ENCODE assay signal across 23 cellular contexts in the genomic region with DNA sequence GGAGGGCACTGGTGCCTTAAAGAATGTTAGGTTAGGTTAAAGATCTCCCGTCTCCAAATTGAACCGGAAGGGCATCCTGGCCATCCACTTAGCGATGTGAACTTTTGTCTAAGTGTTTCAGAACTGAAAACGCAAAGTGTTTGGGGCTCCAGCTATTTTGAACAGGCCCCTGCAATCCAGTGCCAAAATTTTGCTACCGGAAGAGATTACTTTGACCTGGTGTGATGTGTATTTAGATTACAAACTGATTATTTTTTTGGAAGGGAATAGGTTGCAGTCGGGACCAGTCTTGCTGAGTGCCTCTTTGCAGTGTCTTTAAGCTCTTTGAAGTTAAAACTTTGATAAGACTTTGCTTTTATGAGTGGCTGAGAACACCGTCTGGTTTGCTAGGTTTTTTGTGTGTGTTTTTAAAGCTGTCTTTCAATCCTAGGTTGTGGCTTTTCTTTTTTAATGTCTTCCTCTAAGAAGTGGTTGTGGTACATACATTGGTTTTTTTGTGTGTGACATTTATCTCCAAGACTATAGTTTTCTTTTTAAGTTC.
A peak's percentile ranks its signal among the peaks of the same experiment; 100 is the strongest.
DNase-seq lines count a peak whose midpoint lies in the region; ATAC-seq, FAIRE-seq and TF ChIP-seq lines count a peak whose summit lies in the region.
"Had no signal": no experiment of that assay in that cellular context is flagged by ENCODE, and none has a peak within 500 bp of the region (broad histone marks: within the 10 kb centered on the region; RNA-seq: fewer than 3 reads in every experiment).

No MANE protein-coding gene starts in this region.

- no peak for TF ChIP-seq CTCF in HepG2 (CRISPR knock-in tag; IDR thresholded peaks at IDR 0.05)

- no peaks in the 10 kb centered on the region for H3K9me3 ChIP-seq in CD4-positive, alpha-beta memory T cell (ENCODE audit: control insufficient read depth in 1 of 2, low read length in 2 of 2)
- H3K9me3 ChIP-seq in HepG2 (ENCODE audit: low read length) = no peaks in the 10 kb centered on the region
- H3K9me3 ChIP-seq: gastrocnemius medialis had no signal

- H3K4me3 Mint-ChIP-seq in activated CD4-positive, alpha-beta T cell treated with anti-CD3 and anti-CD28 coated beads, Interleukin-2, amount 10 ng/mL, durations not matched to agents 7 days and 5 days = peak overlapping the region; percentile 8
- H3K4me3 Mint-ChIP-seq in CD4-positive, alpha-beta memory T cell = peak overlapping the region; percentile 8 to 77 (median 67)
- H3K4me3 Mint-ChIP-seq in activated CD8-positive, alpha-beta T cell treated with anti-CD3 and anti-CD28 coated beads, Interleukin-2, amount 10 ng/mL, durations not matched to agents 7 days and 5 days = peak overlapping the region; percentile 44
- H3K4me3 Mint-ChIP-seq: HFFc6; memory B cell; naive B cell; stimulated activated memory B cell treated with anti-CD40 and anti-IgM and Interleukin-4, amounts not matched to agents 10 μg/mL and 1 μg/mL and 100 μg/mL, for 72 hours had no signal

- POLR2A ChIA-PET in activated CD4-positive, alpha-beta T cell treated with anti-CD3 and anti-CD28 coated beads, Interleukin-2, amount 10 ng/mL, durations not matched to agents 7 days and 5 days (lab: Charles Lee) = no interaction called here
- POLR2A ChIA-PET in CD4-positive, alpha-beta memory T cell (lab: Charles Lee; ENCODE audit: partially characterized antibody) = no interaction called here
- POLR2A ChIA-PET in activated CD8-positive, alpha-beta T cell treated with anti-CD3 and anti-CD28 coated beads, Interleukin-2, amount 10 ng/mL, durations not matched to agents 7 days and 5 days (lab: Charles Lee) = no interaction called here
- POLR2A ChIA-PET in HepG2 (lab: Yijun Ruan, JAX) = no interaction called here

- H3K27me3 ChIP-seq in CD4-positive, alpha-beta memory T cell (ENCODE audit: insufficient read depth, low read length) = no peaks in the 10 kb centered on the region
- H3K27me3 ChIP-seq in HepG2 (ENCODE audit: control insufficient read depth in 1 of 2, insufficient read depth in 2 of 2, low read length in 2 of 2) = no peaks in the 10 kb centered on the region; a peak in 1 of 5 replicates
- H3K27me3 ChIP-seq: BLaER1, gastrocnemius medialis had no signal

- H3K79me2 ChIP-seq in HepG2 (ENCODE audit: insufficient read depth, low read length) = no peaks in the 10 kb centered on the region

- no peaks in the 10 kb centered on the region for H3K9me3 Mint-ChIP-seq in activated CD4-positive, alpha-beta T cell treated with anti-CD3 and anti-CD28 coated beads, Interleukin-2, amount 10 ng/mL, durations not matched to agents 7 days and 5 days
- no peaks in the 10 kb centered on the region for H3K9me3 Mint-ChIP-seq in CD4-positive, alpha-beta memory T cell
- H3K9me3 Mint-ChIP-seq in activated CD8-positive, alpha-beta T cell treated with anti-CD3 and anti-CD28 coated beads, Interleukin-2, amount 10 ng/mL, durations not matched to agents 7 days and 5 days (ENCODE audit: insufficient read depth) = no peaks in the 10 kb centered on the region
- H3K9me3 Mint-ChIP-seq: memory B cell; stimulated activated memory B cell treated with anti-CD40 and anti-IgM and Interleukin-4, amounts not matched to agents 10 μg/mL and 1 μg/mL and 100 μg/mL, for 72 hours had no signal

- in situ Hi-C loops in HepG2 (cut with HindIII; ENCODE audit: extremely low pct_ligation_motif_present, low pct_unique_long_range_greater_than_20kb) = no loop called here

- TF ChIP-seq EP300 in HepG2 (IDR thresholded peaks at IDR 0.05; ENCODE audit: low read depth in 2 of 2, low read length in 2 of 2) (no peak), HepG2 (CRISPR knock-in tag; IDR thresholded peaks at IDR 0.05; ENCODE audit: borderline replicate concordance) (no peak)

- no peak overlapping the region for H3K4me2 ChIP-seq in HepG2 (ENCODE audit: low read depth, low read length)
- H3K4me2 ChIP-seq: BLaER1 had no signal

- no TSS peak for BruUV-seq in HepG2 (replicated peaks; lab: Mats Ljungman, UMichigan)

- no peak for TF ChIP-seq POLR2A in HepG2 (IDR thresholded peaks at IDR 0.05; ENCODE audit: insufficient read depth in 1 of 2, low read depth in 2 of 2, low read length in 2 of 2)

- WGBS in HepG2 (ENCODE audit: low lambda C conversion rate) = 7% methylated on average over 7 of the region's 7 CpGs

- no peaks in the 10 kb centered on the region for H3K36me3 Mint-ChIP-seq in activated CD4-positive, alpha-beta T cell treated with anti-CD3 and anti-CD28 coated beads, Interleukin-2, amount 10 ng/mL, durations not matched to agents 7 days and 5 days (ENCODE audit: low read depth)
- no peaks in the 10 kb centered on the region for H3K36me3 Mint-ChIP-seq in CD4-positive, alpha-beta memory T cell
- H3K36me3 Mint-ChIP-seq in activated CD8-positive, alpha-beta T cell treated with anti-CD3 and anti-CD28 coated beads, Interleukin-2, amount 10 ng/mL, durations not matched to agents 7 days and 5 days (ENCODE audit: low read depth) = no peaks in the 10 kb centered on the region
- H3K36me3 Mint-ChIP-seq: memory B cell; naive B cell; stimulated activated memory B cell treated with anti-CD40 and anti-IgM and Interleukin-4, amounts not matched to agents 10 μg/mL and 1 μg/mL and 100 μg/mL, for 72 hours had no signal

- H3K27me3 Mint-ChIP-seq in activated CD4-positive, alpha-beta T cell treated with anti-CD3 and anti-CD28 coated beads, Interleukin-2, amount 10 ng/mL, durations not matched to agents 7 days and 5 days = peaks cover 15% of the 10 kb centered on the region
- H3K27me3 Mint-ChIP-seq in CD4-positive, alpha-beta memory T cell = peaks cover 0 to 1% of the 10 kb centered on the region in 2 donors
- peaks cover 4% of the 10 kb centered on the region for H3K27me3 Mint-ChIP-seq in activated CD8-positive, alpha-beta T cell treated with anti-CD3 and anti-CD28 coated beads, Interleukin-2, amount 10 ng/mL, durations not matched to agents 7 days and 5 days (ENCODE audit: low read depth)
- H3K27me3 Mint-ChIP-seq: memory B cell; stimulated activated memory B cell treated with anti-CD40 and anti-IgM and Interleukin-4, amounts not matched to agents 10 μg/mL and 1 μg/mL and 100 μg/mL, for 72 hours had no signal

- FAIRE-seq in HepG2 (lab: Jason Lieb, UNC) = peak; percentile 8
- FAIRE-seq: kidney had no signal

- H3K27ac ChIP-seq in CD4-positive, alpha-beta memory T cell (ENCODE audit: low read depth, low read length) = no peak overlapping the region
- no peak overlapping the region for H3K27ac ChIP-seq in HepG2 (ENCODE audit: extremely low read length, insufficient read depth, low read length)
- H3K27ac ChIP-seq: BLaER1, gastrocnemius medialis had no signal

- no peak overlapping the region for H3K9ac ChIP-seq in HepG2 (ENCODE audit: insufficient read depth, low read depth, low read length)
- H3K9ac ChIP-seq: BLaER1 had no signal

- H3K36me3 ChIP-seq in CD4-positive, alpha-beta memory T cell (ENCODE audit: insufficient read depth, low read length) = no peaks in the 10 kb centered on the region
- H3K36me3 ChIP-seq in HepG2 (replicated peaks in 1 of 2; ENCODE audit: control insufficient read depth in 1 of 2, insufficient read depth in 2 of 2, low read length in 2 of 2) = no peaks in the 10 kb centered on the region
- H3K36me3 ChIP-seq: BLaER1, gastrocnemius medialis had no signal

- intact Hi-C loops in CD4-positive, alpha-beta memory T cell (cut with micrococcal nuclease) = no loop called here
- intact Hi-C loops in HepG2 (cut with micrococcal nuclease; ENCODE audit: unreplicated experiment) = no loop called here

- H3K4me1 Mint-ChIP-seq in activated CD4-positive, alpha-beta T cell treated with anti-CD3 and anti-CD28 coated beads, Interleukin-2, amount 10 ng/mL, durations not matched to agents 7 days and 5 days = peaks cover 30% of the 10 kb centered on the region
- H3K4me1 Mint-ChIP-seq in CD4-positive, alpha-beta memory T cell = peaks cover 14 to 24% (median 20%) of the 10 kb centered on the region in 4 donors
- peaks cover 21% of the 10 kb centered on the region for H3K4me1 Mint-ChIP-seq in activated CD8-positive, alpha-beta T cell treated with anti-CD3 and anti-CD28 coated beads, Interleukin-2, amount 10 ng/mL, durations not matched to agents 7 days and 5 days (ENCODE audit: low read depth)
- H3K4me1 Mint-ChIP-seq: stimulated activated memory B cell treated with anti-CD40 and anti-IgM and Interleukin-4, amounts not matched to agents 10 μg/mL and 1 μg/mL and 100 μg/mL, for 72 hours had no signal

- H2AFZ ChIP-seq in HepG2 (ENCODE audit: low read length) = no peak overlapping the region

- no peak for TF ChIP-seq RAD21 in HepG2 (CRISPR knock-in tag; IDR thresholded peaks at IDR 0.05)

- ATAC-seq in activated CD8-positive, alpha-beta T cell treated with anti-CD3 and anti-CD28 coated beads, Interleukin-2, amount 10 ng/mL, durations not matched to agents 7 days and 5 days = peak; percentile 55
- no peak for ATAC-seq in HepG2
- ATAC-seq in GM18502 (IDR thresholded peaks at IDR 0.05; ENCODE audit: poor library complexity, unreplicated experiment) = no peak
- ATAC-seq: esophagus mucosa; gastrocnemius medialis; stimulated activated memory B cell treated with anti-CD40 and anti-IgM and Interleukin-4, amounts not matched to agents 10 μg/mL and 1 μg/mL and 100 μg/mL, for 72 hours had no signal

- peak; percentile 64 for DNase-seq in activated CD4-positive, alpha-beta T cell treated with anti-CD3 and anti-CD28 coated beads, Interleukin-2, amount 10 ng/mL, durations not matched to agents 7 days and 5 days
- no peak for DNase-seq in activated CD4-positive, alpha-beta T cell treated with anti-CD3 and anti-CD28 coated beads, Interleukin-2, amount 50 U/mL, for 48 hours
- DNase-seq in CD4-positive, alpha-beta memory T cell = peak in 1 of 5 donors; percentile 40
- DNase-seq in activated CD8-positive, alpha-beta T cell treated with anti-CD3 and anti-CD28 coated beads, Interleukin-2, amount 10 ng/mL, durations not matched to agents 7 days and 5 days = peak; percentile 23
- DNase-seq in HepG2 (ENCODE audit: low spot score) (no peak), HT-29 (ENCODE audit: low spot score) (no peak), COLO829 (ENCODE audit: low spot score) (no peak)
- DNase-seq: activated CD4-positive, alpha-beta T cell treated with anti-CD3 and anti-CD28 coated beads for 1 hour; anterior cingulate cortex; central memory CD4-positive, alpha-beta T cell; gastrocnemius medialis; GF-D8; HFFc6; kidney; naive B cell; NCI-H1436 treated with DMSO at 0.1 percent for 48 hours; NCI-H524 treated with DMSO at 0.1 percent for 48 hours; RPMI8226 had no signal

- CTCF ChIA-PET in activated CD4-positive, alpha-beta T cell treated with anti-CD3 and anti-CD28 coated beads, Interleukin-2, amount 10 ng/mL, durations not matched to agents 7 days and 5 days (lab: Charles Lee) = interaction anchor here (1.7 to 1.9 kb wide), 2 partner anchors 39 to 1904 kb away, joined by 4 to 5 read pairs; no protein-coding TSS in a partner anchor
- CTCF ChIA-PET in CD4-positive, alpha-beta memory T cell (lab: Charles Lee; ENCODE audit: partially characterized antibody) = interaction anchor here (0.9 kb wide), 1 partner anchor 37 kb away, joined by 3 read pairs; no protein-coding TSS in a partner anchor
- CTCF ChIA-PET in activated CD8-positive, alpha-beta T cell treated with anti-CD3 and anti-CD28 coated beads, Interleukin-2, amount 10 ng/mL, durations not matched to agents 7 days and 5 days (lab: Charles Lee) = interaction anchor here (1.4 to 2.0 kb wide), 3 partner anchors 37 to 1903 kb away, joined by 3 to 8 read pairs (median 5); no protein-coding TSS in a partner anchor
- CTCF ChIA-PET in HepG2 (lab: Yijun Ruan, JAX; ENCODE audit: low intra/inter-chr PET ratio, low total read pairs) = no interaction called here

- peak overlapping the region; percentile 70 for H3K27ac Mint-ChIP-seq in activated CD4-positive, alpha-beta T cell treated with anti-CD3 and anti-CD28 coated beads, Interleukin-2, amount 10 ng/mL, durations not matched to agents 7 days and 5 days
- peak overlapping the region in 6 of 7 donors; percentile 41 to 83 (median 62) for H3K27ac Mint-ChIP-seq in CD4-positive, alpha-beta memory T cell
- peak overlapping the region; percentile 82 for H3K27ac Mint-ChIP-seq in activated CD8-positive, alpha-beta T cell treated with anti-CD3 and anti-CD28 coated beads, Interleukin-2, amount 10 ng/mL, durations not matched to agents 7 days and 5 days
- H3K27ac Mint-ChIP-seq: HFFc6; memory B cell; naive B cell; stimulated activated memory B cell treated with anti-CD40 and anti-IgM and Interleukin-4, amounts not matched to agents 10 μg/mL and 1 μg/mL and 100 μg/mL, for 72 hours had no signal

- peak overlapping the region; percentile 9 to 12 for H3K4me3 ChIP-seq in CD4-positive, alpha-beta memory T cell (ENCODE audit: low read length in 2 of 2)
- no peak overlapping the region for H3K4me3 ChIP-seq in HepG2 (replicated peaks in 1 of 3; ENCODE audit: insufficient read depth in 1 of 3, low read depth in 2 of 3, low read length in 3 of 3)
- H3K4me3 ChIP-seq: BLaER1, gastrocnemius medialis had no signal

- peaks cover 52% of the 10 kb centered on the region for H3K4me1 ChIP-seq in CD4-positive, alpha-beta memory T cell (ENCODE audit: insufficient read depth, low read length)
- no peaks in the 10 kb centered on the region for H3K4me1 ChIP-seq in HepG2 (ENCODE audit: insufficient read depth, low read length)
- H3K4me1 ChIP-seq: gastrocnemius medialis had no signal

- no peaks in the 10 kb centered on the region for H4K20me1 ChIP-seq in HepG2 (ENCODE audit: insufficient read depth, low read length)
- H4K20me1 ChIP-seq: BLaER1 had no signal

Comparison
In these comparisons a context has a peak if more than half of its experiments do, and no peak if none do; other contexts are left out.
1. DNase-seq: peak in activated CD4-positive, alpha-beta T cell treated with anti-CD3 and anti-CD28 coated beads, Interleukin-2, amount 10 ng/mL, durations not matched to agents 7 days and 5 days (single experiment) and activated CD8-positive, alpha-beta T cell treated with anti-CD3 and anti-CD28 coated beads, Interleukin-2, amount 10 ng/mL, durations not matched to agents 7 days and 5 days (single experiment); none in activated CD4-positive, alpha-beta T cell treated with anti-CD3 and anti-CD28 coated beads, Interleukin-2, amount 50 U/mL, for 48 hours (0 of 2), HepG2 (single experiment), HT-29 (single experiment) and COLO829 (single experiment).
2. H3K4me3 Mint-ChIP-seq: peak in every context shown above with its lines; median percentile 67 in CD4-positive, alpha-beta memory T cell; 44 in activated CD8-positive, alpha-beta T cell treated with anti-CD3 and anti-CD28 coated beads, Interleukin-2, amount 10 ng/mL, durations not matched to agents 7 days and 5 days; 8 in activated CD4-positive, alpha-beta T cell treated with anti-CD3 and anti-CD28 coated beads, Interleukin-2, amount 10 ng/mL, durations not matched to agents 7 days and 5 days.
3. H3K4me3 ChIP-seq: peak in CD4-positive, alpha-beta memory T cell (2 of 2); none in HepG2 (0 of 3).
4. Peak in every context shown above with its lines, with median percentiles within 50 percentile points of each other: H3K27ac Mint-ChIP-seq.